In genomic region chr2:34353498-34354113, GRCh38 we compare ENCODE assay signal across 23 cellular contexts.
DNase-seq lines count a peak whose midpoint lies in the region; ATAC-seq, FAIRE-seq and TF ChIP-seq lines count a peak whose summit lies in the region.
"Had no signal": no experiment of that assay in that cellular context is flagged by ENCODE, and none has a peak within 500 bp of the region (broad histone marks: within the 10 kb centered on the region; RNA-seq: fewer than 3 reads in every experiment).

No MANE protein-coding gene starts in this region.

- H3K27ac Mint-ChIP-seq in chondrocyte (ENCODE audit: unreplicated experiment) (no peak overlapping the region), type B pancreatic cell (no peak overlapping the region)
- H3K27ac Mint-ChIP-seq: CD4-positive, alpha-beta T cell had no signal

- no peaks in the 10 kb centered on the region for H3K9me3 ChIP-seq in heart left ventricle
- H3K9me3 ChIP-seq: BE2C, Caco-2 had no signal

- DNase-seq in DMS53 (lab: John Stamatoyannopoulos, UW): peak; percentile 21
- no peak for DNase-seq in DMS53 treated with DMSO at 0.1 percent for 48 hours (lab: John Stamatoyannopoulos, UW; ENCODE audit: unreplicated experiment)
- no peak for DNase-seq in chondrocyte (ENCODE audit: low spot score)
- DNase-seq in left lobe of liver (ENCODE audit: low spot score): no peak
- no peak for DNase-seq in type B pancreatic cell (ENCODE audit: extremely low spot score, unreplicated experiment)
- DNase-seq in frontal cortex (ENCODE audit: low spot score in 2 of 2): no peak
- no peak for DNase-seq in heart left ventricle
- no peak for DNase-seq in ecto neural progenitor cell (ENCODE audit: low spot score)
- DNase-seq: BE2C; Caco-2; CD4-positive, alpha-beta T cell; DMS79; GOT3; Kasumi-1; NCI-H1092 treated with DMSO at 0.1 percent for 48 hours; NCI-H146; NCI-H2081; NCI-H748 treated with DMSO at 0.1 percent for 48 hours; OCI-M1; RPMI8226; SIG-M5 had no signal

- intact Hi-C loops in heart left ventricle (cut with DNase I): no loop called here

- H3K27me3 Mint-ChIP-seq in chondrocyte (ENCODE audit: low read depth) (peaks cover 2% of the 10 kb centered on the region), type B pancreatic cell (no peaks in the 10 kb centered on the region)
- H3K27me3 Mint-ChIP-seq: CD4-positive, alpha-beta T cell had no signal

- 51 to 59% (median 55%) methylated on average over 2 of the region's 2 CpGs for WGBS in heart left ventricle, 4 donors

- no peaks in the 10 kb centered on the region for H3K36me3 ChIP-seq in heart left ventricle
- H3K36me3 ChIP-seq: BE2C had no signal

- H3K36me3 Mint-ChIP-seq in chondrocyte (ENCODE audit: low read depth) (no peaks in the 10 kb centered on the region), type B pancreatic cell (no peaks in the 10 kb centered on the region)

- FAIRE-seq in frontal cortex (lab: Jason Lieb, UNC): no peak
- FAIRE-seq: GM12892 had no signal

- TF ChIP-seq POLR2A in heart left ventricle (IDR thresholded peaks at IDR 0.05): no peak

- peak; percentile 27 for TF ChIP-seq CTCF in chondrocyte (IDR thresholded peaks at IDR 0.05)
- TF ChIP-seq CTCF in type B pancreatic cell (conservative IDR thresholded peaks at IDR 0.05): peak; percentile 36
- no peak for TF ChIP-seq CTCF in heart left ventricle (IDR thresholded peaks at IDR 0.05)

- H3K4me3 Mint-ChIP-seq in chondrocyte (ENCODE audit: unreplicated experiment) (no peak overlapping the region), type B pancreatic cell (no peak overlapping the region)
- H3K4me3 Mint-ChIP-seq: CD4-positive, alpha-beta T cell had no signal

- H3K27ac ChIP-seq in heart left ventricle: no peak overlapping the region

- no peaks in the 10 kb centered on the region for H3K4me1 ChIP-seq in heart left ventricle
- H3K4me1 ChIP-seq: BE2C, Caco-2 had no signal

- no peak overlapping the region for H3K4me3 ChIP-seq in heart left ventricle

- no peaks in the 10 kb centered on the region for H3K4me1 Mint-ChIP-seq in chondrocyte (ENCODE audit: low read depth)
- no peaks in the 10 kb centered on the region for H3K4me1 Mint-ChIP-seq in type B pancreatic cell (ENCODE audit: unreplicated experiment)

- H3K9me3 Mint-ChIP-seq in chondrocyte (ENCODE audit: low read depth) (no peaks in the 10 kb centered on the region), type B pancreatic cell (peaks cover 3% of the 10 kb centered on the region)

- H3K27me3 ChIP-seq in heart left ventricle: peaks cover 0 to 5% (median 0%) of the 10 kb centered on the region in 9 donors
- H3K27me3 ChIP-seq: BE2C had no signal

- ATAC-seq in left lobe of liver: peak; percentile 37
- no peak for ATAC-seq in heart left ventricle
- ATAC-seq: HCT116 had no signal

Comparison
In these comparisons a context has a peak if more than half of its experiments do, and no peak if none do; other contexts are left out.
1. CTCF ChIP-seq: peak in chondrocyte (single experiment) and type B pancreatic cell (single experiment); none in heart left ventricle (0 of 12).